ENCODE assay signal across 8 cellular contexts in genomic region chr19:8512991-8513686, GRCh38. TPM values are rescaled to one million over a fixed set of nuclear protein-coding genes. Genes with fewer than 3 reads are reported as not detected.
A peak's percentile ranks its signal among the peaks of the same experiment; 100 is the strongest.
DNase-seq lines count a peak whose midpoint lies in the region; ATAC-seq and TF ChIP-seq lines count a peak whose summit lies in the region.

No MANE protein-coding gene starts in this region.

- peak overlapping the region; percentile 11 for H3K4ac ChIP-seq in trophoblast cell (ENCODE audit: low read depth, low read length)

- TF ChIP-seq POLR2A in esophagus muscularis mucosa (IDR thresholded peaks at IDR 0.05; ENCODE audit: low read depth) (no peak), GM18505 (IDR thresholded peaks at IDR 0.05; ENCODE audit: borderline replicate concordance, extremely low read depth, insufficient read depth, insufficient read length) (no peak)

- TF ChIP-seq EP300 in esophagus muscularis mucosa (IDR thresholded peaks at IDR 0.05): no peak

- H3K36me3 ChIP-seq in SJCRH30 (no peaks in the 10 kb centered on the region), esophagus muscularis mucosa (peaks cover 0 to 22% (median 16%) of the 10 kb centered on the region in 4 donors), trophoblast cell (ENCODE audit: control insufficient read depth in 1 of 2, insufficient read depth in 2 of 2, low read length in 2 of 2) (peaks cover 11 to 12% of the 10 kb centered on the region in 2 experiments)

- H4K91ac ChIP-seq in trophoblast cell (ENCODE audit: low read depth, low read length): peak overlapping the region; percentile 87

- no peak overlapping the region for H3K23ac ChIP-seq in trophoblast cell (ENCODE audit: low read length)

- peak overlapping the region; percentile 78 for H4K12ac ChIP-seq in trophoblast cell (ENCODE audit: low read depth, low read length)

- H3K14ac ChIP-seq in trophoblast cell (ENCODE audit: low read length): peak overlapping the region; percentile 76

- H2BK5ac ChIP-seq in trophoblast cell (ENCODE audit: low read depth, low read length, poor library complexity): peak overlapping the region; percentile 49

- H2AFZ ChIP-seq in trophoblast cell (ENCODE audit: insufficient read depth, low read length, poor library complexity): peak overlapping the region; percentile 100

- H3K9me3 ChIP-seq in SJCRH30 (replicated peaks) (no peaks in the 10 kb centered on the region), esophagus muscularis mucosa (no peaks in the 10 kb centered on the region), trophoblast cell (ENCODE audit: insufficient read depth, low read depth, low read length) (no peaks in the 10 kb centered on the region)

- peak overlapping the region; percentile 1 for H3K9ac ChIP-seq in trophoblast cell (ENCODE audit: low read length)

- intact Hi-C loops in esophagus muscularis mucosa (cut with DNase I): no loop called here

- peak overlapping the region; percentile 77 for H2AK5ac ChIP-seq in trophoblast cell (ENCODE audit: low read length)

- peak; percentile 16 for DNase-seq in EH (ENCODE audit: low read depth)
- no peak for DNase-seq in SJCRH30
- DNase-seq in esophagus muscularis mucosa (ENCODE audit: extremely low spot score): no peak
- DNase-seq in trophoblast cell: peak; percentile 44 to 60
- no peak for DNase-seq in NCI-H2196 (lab: John Stamatoyannopoulos, UW; ENCODE audit: unreplicated experiment)
- DNase-seq in activated CD4-positive, alpha-beta T cell treated with anti-CD3 and anti-CD28 coated beads for 48 hours: no peak

- peaks cover 11% of the 10 kb centered on the region for H3K79me1 ChIP-seq in trophoblast cell (ENCODE audit: low read length)

- H2BK120ac ChIP-seq in trophoblast cell (ENCODE audit: insufficient read depth, low read length, poor library complexity): peak overlapping the region; percentile 13

- H3K4me1 ChIP-seq in SJCRH30 (no peaks in the 10 kb centered on the region), esophagus muscularis mucosa (peaks cover 21 to 44% (median 36%) of the 10 kb centered on the region in 4 donors), trophoblast cell (ENCODE audit: control insufficient read depth in 1 of 2, insufficient read depth in 2 of 2, low read length in 2 of 2) (peaks cover 9 to 13% of the 10 kb centered on the region in 2 experiments)

- peak overlapping the region; percentile 51 for H3K18ac ChIP-seq in trophoblast cell (ENCODE audit: low read length)

- peaks cover 5% of the 10 kb centered on the region for H3K79me2 ChIP-seq in trophoblast cell (ENCODE audit: control insufficient read depth, insufficient read depth, low read length, poor library complexity)

- H3K27me3 ChIP-seq in SJCRH30: no peaks in the 10 kb centered on the region
- H3K27me3 ChIP-seq in esophagus muscularis mucosa: no peaks in the 10 kb centered on the region
- no peaks in the 10 kb centered on the region for H3K27me3 ChIP-seq in trophoblast cell (ENCODE audit: insufficient read depth, low read length)

- H3K4me3 ChIP-seq in SJCRH30: peak overlapping the region; percentile 96
- peak overlapping the region; percentile 66 to 94 (median 80) for H3K4me3 ChIP-seq in esophagus muscularis mucosa
- H3K4me3 ChIP-seq in trophoblast cell (ENCODE audit: low read depth, low read length): peak overlapping the region; percentile 39

- ATAC-seq in GM18505 (IDR thresholded peaks at IDR 0.05; ENCODE audit: unreplicated experiment) (no peak), GM19035 (IDR thresholded peaks at IDR 0.05; ENCODE audit: unreplicated experiment) (no peak)

- no peak overlapping the region for H2BK12ac ChIP-seq in trophoblast cell (ENCODE audit: low read length)

- peak overlapping the region; percentile 100 for H4K8ac ChIP-seq in trophoblast cell (ENCODE audit: low read depth, low read length)

- WGBS in esophagus muscularis mucosa: 63% methylated on average over 15 of the region's 19 CpGs
- no CpG with 5 or more reads among the region's 19 CpGs for WGBS in trophoblast cell (ENCODE audit: extremely low coverage, insufficient coverage, insufficient read length)

- no peak for TF ChIP-seq CTCF in esophagus muscularis mucosa (IDR thresholded peaks at IDR 0.05)

- peak overlapping the region; percentile 52 for H3K4me2 ChIP-seq in trophoblast cell (ENCODE audit: low read length)

- peak overlapping the region; percentile 96 for H3K27ac ChIP-seq in SJCRH30
- peak overlapping the region; percentile 91 to 99 (median 98) for H3K27ac ChIP-seq in esophagus muscularis mucosa (replicated peaks in 1 of 4)
- peak overlapping the region; percentile 99 for H3K27ac ChIP-seq in trophoblast cell (ENCODE audit: low read depth, low read length)

RNA-seq across cellular contexts. Expression of gene ZNF414, which starts 0.8 kb away (rescaled TPM):
- 3.1 and 4.7 TPM in 2 replicates for total RNA-seq in SJCRH30 (2014; rRNA removed; shearing (Covaris generic))
- 10 to 100 TPM; 11.3 to 24.5 (median 17.1) TPM for total RNA-seq in esophagus muscularis mucosa
- 17.6 TPM in 2 replicates for polyA plus RNA-seq in trophoblast cell (2013)

RNA-seq across cellular contexts. Expression of gene PRAM1, which starts 10.7 kb away (rescaled TPM):
- not detected in 2 replicates for total RNA-seq in SJCRH30 (2014; rRNA removed; shearing (Covaris generic))
- 1 to 10 TPM in 1 of 4 donors, under 1 TPM in 3; 0.26 to 1.3 (median 0.55) TPM for total RNA-seq in esophagus muscularis mucosa
- 0.07 and 0.11 TPM in 2 replicates for polyA plus RNA-seq in trophoblast cell (2013)

Comparison
In these comparisons a context has a peak if more than half of its experiments do, and no peak if none do; other contexts are left out.
1. DNase-seq: peak in EH (single experiment) and trophoblast cell (2 of 2); none in SJCRH30 (0 of 2), esophagus muscularis mucosa (single experiment), NCI-H2196 (single experiment) and activated CD4-positive, alpha-beta T cell treated with anti-CD3 and anti-CD28 coated beads for 48 hours (single experiment).
2. H3K4me3 ChIP-seq: peak in every context shown above with its lines; median percentile 96 in SJCRH30; 80 in esophagus muscularis mucosa; 39 in trophoblast cell.
3. Peak in every context shown above with its lines, with median percentiles within 50 percentile points of each other: H3K27ac ChIP-seq.